Comparison of ENCODE assay signal across 1 cellular context in the genomic region with DNA sequence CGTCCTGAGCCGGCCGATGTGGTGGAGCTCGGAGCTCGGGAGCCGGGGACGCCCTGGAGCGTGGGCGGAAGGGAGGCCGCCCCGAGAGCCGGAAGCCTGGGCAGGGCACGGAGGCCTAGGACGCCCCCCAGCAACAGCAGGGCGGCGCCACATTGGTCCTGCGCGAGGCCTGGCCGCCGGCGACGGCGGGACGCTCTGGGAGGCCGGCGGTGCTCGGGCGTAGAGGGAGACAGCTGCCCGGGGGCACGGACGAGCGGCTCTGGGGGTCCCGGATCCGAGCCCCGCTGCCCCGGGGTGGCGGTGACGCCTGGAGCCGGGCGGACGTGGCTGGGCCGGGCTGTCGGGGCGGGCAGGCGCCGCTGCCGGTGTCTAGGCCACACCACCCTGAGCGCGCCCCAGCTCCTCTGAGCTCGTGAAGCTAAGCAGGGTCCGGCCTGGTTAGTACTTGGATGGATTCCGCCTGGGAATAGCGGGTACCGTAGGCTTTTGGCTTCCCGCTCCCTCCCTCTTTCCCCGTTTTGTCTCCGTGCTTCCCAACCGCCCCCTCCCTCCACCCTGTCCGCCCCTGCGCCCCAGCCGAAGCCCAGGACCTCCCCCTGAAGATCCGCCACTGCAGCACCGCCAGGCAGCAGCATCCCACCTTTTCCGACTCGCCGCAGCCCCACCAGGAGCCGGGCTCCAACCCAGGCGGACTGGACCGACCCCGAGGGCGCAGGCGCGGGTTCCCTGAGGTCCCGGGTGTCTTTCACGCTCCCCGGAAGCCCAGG.
TF ChIP-seq lines count a peak whose summit lies in the region.

No MANE protein-coding gene starts in this region.

TF ChIP-seq in K562, 482 proteins besides CTCF, POLR2A, EP300 and RAD21 (continues in another document):
- no peak for TF ChIP-seq ZNF316 (IDR thresholded peaks at IDR 0.05)
- TF ChIP-seq MAZ (CRISPR knock-in tag; conservative IDR thresholded peaks at IDR 0.05 in 1 of 2, IDR thresholded peaks at IDR 0.05 in 1 of 2) = peak in 1 of 2 experiments; percentile 30; a peak in 1 of 4 replicates
- TF ChIP-seq, protein P1, sequence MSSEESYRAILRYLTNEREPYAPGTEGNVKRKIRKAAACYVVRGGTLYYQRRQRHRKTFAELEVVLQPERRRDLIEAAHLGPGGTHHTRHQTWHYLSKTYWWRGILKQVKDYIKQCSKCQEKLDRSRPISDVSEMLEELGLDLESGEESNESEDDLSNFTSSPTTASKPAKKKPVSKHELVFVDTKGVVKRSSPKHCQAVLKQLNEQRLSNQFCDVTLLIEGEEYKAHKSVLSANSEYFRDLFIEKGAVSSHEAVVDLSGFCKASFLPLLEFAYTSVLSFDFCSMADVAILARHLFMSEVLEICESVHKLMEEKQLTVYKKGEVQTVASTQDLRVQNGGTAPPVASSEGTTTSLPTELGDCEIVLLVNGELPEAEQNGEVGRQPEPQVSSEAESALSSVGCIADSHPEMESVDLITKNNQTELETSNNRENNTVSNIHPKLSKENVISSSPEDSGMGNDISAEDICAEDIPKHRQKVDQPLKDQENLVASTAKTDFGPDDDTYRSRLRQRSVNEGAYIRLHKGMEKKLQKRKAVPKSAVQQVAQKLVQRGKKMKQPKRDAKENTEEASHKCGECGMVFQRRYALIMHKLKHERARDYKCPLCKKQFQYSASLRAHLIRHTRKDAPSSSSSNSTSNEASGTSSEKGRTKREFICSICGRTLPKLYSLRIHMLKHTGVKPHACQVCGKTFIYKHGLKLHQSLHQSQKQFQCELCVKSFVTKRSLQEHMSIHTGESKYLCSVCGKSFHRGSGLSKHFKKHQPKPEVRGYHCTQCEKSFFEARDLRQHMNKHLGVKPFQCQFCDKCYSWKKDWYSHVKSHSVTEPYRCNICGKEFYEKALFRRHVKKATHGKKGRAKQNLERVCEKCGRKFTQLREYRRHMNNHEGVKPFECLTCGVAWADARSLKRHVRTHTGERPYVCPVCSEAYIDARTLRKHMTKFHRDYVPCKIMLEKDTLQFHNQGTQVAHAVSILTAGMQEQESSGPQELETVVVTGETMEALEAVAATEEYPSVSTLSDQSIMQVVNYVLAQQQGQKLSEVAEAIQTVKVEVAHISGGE (CRISPR knock-in tag; IDR thresholded peaks at IDR 0.05) = peak in 1 of 3 experiments; percentile 95; a peak in 2 of 6 replicates
- TF ChIP-seq ZNF583 (CRISPR knock-in tag; IDR thresholded peaks at IDR 0.05) = no peak
- TF ChIP-seq CXXC5 (CRISPR knock-in tag; IDR thresholded peaks at IDR 0.05) = peak; percentile 56
- no peak for TF ChIP-seq ZNF143 (CRISPR knock-in tag; IDR thresholded peaks at IDR 0.05)
- TF ChIP-seq PHB2 (IDR thresholded peaks at IDR 0.05; ENCODE audit: low read depth) = no peak
- TF ChIP-seq ZBTB7A (IDR thresholded peaks at IDR 0.05; ENCODE audit: borderline replicate concordance, control insufficient read depth, low read depth, low read length) = peak; percentile 37; the same call in 1 of the 2 replicates
- no peak for TF ChIP-seq TEAD1 (CRISPR knock-in tag; IDR thresholded peaks at IDR 0.05)
- peak; percentile 35; the same call in 1 of the 2 replicates for TF ChIP-seq GABPB1 (CRISPR knock-in tag; IDR thresholded peaks at IDR 0.05)
- TF ChIP-seq YY1 (IDR thresholded peaks at IDR 0.05; ENCODE audit: borderline replicate concordance in 1 of 3, control insufficient read depth in 1 of 3, extremely low read depth in 1 of 3, insufficient read depth in 3 of 3, insufficient read length in 1 of 3, insufficient replicate concordance in 2 of 3, low read depth in 1 of 3, low read length in 2 of 3) = peak in 1 of 3 experiments; percentile 49
- TF ChIP-seq, protein P2, sequence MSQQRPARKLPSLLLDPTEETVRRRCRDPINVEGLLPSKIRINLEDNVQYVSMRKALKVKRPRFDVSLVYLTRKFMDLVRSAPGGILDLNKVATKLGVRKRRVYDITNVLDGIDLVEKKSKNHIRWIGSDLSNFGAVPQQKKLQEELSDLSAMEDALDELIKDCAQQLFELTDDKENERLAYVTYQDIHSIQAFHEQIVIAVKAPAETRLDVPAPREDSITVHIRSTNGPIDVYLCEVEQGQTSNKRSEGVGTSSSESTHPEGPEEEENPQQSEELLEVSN (IDR thresholded peaks at IDR 0.05; ENCODE audit: borderline replicate concordance in 1 of 2, extremely low read depth in 1 of 2, insufficient read depth in 1 of 2, insufficient read length in 1 of 2, low read depth in 1 of 2, low read length in 1 of 2, poor library complexity in 1 of 2, severe bottlenecking in 1 of 2) = peak; percentile 59 to 90
- no peak for TF ChIP-seq TSC22D4 (tag; IDR thresholded peaks at IDR 0.05)
- TF ChIP-seq, protein P3, sequence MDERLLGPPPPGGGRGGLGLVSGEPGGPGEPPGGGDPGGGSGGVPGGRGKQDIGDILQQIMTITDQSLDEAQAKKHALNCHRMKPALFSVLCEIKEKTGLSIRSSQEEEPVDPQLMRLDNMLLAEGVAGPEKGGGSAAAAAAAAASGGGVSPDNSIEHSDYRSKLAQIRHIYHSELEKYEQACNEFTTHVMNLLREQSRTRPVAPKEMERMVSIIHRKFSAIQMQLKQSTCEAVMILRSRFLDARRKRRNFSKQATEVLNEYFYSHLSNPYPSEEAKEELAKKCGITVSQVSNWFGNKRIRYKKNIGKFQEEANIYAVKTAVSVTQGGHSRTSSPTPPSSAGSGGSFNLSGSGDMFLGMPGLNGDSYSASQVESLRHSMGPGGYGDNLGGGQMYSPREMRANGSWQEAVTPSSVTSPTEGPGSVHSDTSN (CRISPR knock-in tag; IDR thresholded peaks at IDR 0.05; ENCODE audit: low read depth) = no peak
- TF ChIP-seq, protein P3 (tag; conservative IDR thresholded peaks at IDR 0.05; ENCODE audit: low read depth) = no peak
- no peak for TF ChIP-seq ETV6 (IDR thresholded peaks at IDR 0.05; ENCODE audit: borderline replicate concordance in 1 of 2, low read depth in 2 of 2, low read length in 1 of 2)
- no peak for TF ChIP-seq ETV6 (CRISPR knock-in tag; IDR thresholded peaks at IDR 0.05; ENCODE audit: borderline replicate concordance)
- TF ChIP-seq NFE2L1 (tag; IDR thresholded peaks at IDR 0.05; ENCODE audit: borderline replicate concordance, low read depth) = no peak
- peak; percentile 45; the same call in 1 of the 2 replicates for TF ChIP-seq ELF1 (tag; IDR thresholded peaks at IDR 0.05)
- no peak for TF ChIP-seq NCOA1 (IDR thresholded peaks at IDR 0.05; ENCODE audit: low read depth)
- peak in 1 of 2 experiments; percentile 54; a peak in 1 of 4 replicates for TF ChIP-seq UBTF (IDR thresholded peaks at IDR 0.05; ENCODE audit: borderline replicate concordance in 1 of 2, low read depth in 2 of 2, low read length in 2 of 2)
- TF ChIP-seq SMAD3 (CRISPR knock-in tag; conservative IDR thresholded peaks at IDR 0.05) = no peak
- TF ChIP-seq SIX5 (IDR thresholded peaks at IDR 0.05; ENCODE audit: borderline replicate concordance in 1 of 2, insufficient read depth in 1 of 2, low read depth in 1 of 2, low read length in 2 of 2) = 0 out of 4 replicates have a peak, but pooled peaks of 1 of the 2 experiments have one; percentile 26
- no peak for TF ChIP-seq XRCC5 (IDR thresholded peaks at IDR 0.05; ENCODE audit: low read depth, low read length)
- TF ChIP-seq ZNF444 (CRISPR knock-in tag; IDR thresholded peaks at IDR 0.05) = no peak
- TF ChIP-seq, protein P4, sequence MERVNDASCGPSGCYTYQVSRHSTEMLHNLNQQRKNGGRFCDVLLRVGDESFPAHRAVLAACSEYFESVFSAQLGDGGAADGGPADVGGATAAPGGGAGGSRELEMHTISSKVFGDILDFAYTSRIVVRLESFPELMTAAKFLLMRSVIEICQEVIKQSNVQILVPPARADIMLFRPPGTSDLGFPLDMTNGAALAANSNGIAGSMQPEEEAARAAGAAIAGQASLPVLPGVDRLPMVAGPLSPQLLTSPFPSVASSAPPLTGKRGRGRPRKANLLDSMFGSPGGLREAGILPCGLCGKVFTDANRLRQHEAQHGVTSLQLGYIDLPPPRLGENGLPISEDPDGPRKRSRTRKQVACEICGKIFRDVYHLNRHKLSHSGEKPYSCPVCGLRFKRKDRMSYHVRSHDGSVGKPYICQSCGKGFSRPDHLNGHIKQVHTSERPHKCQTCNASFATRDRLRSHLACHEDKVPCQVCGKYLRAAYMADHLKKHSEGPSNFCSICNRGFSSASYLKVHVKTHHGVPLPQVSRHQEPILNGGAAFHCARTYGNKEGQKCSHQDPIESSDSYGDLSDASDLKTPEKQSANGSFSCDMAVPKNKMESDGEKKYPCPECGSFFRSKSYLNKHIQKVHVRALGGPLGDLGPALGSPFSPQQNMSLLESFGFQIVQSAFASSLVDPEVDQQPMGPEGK (CRISPR knock-in tag; IDR thresholded peaks at IDR 0.05; ENCODE audit: borderline replicate concordance) = no peak
- TF ChIP-seq, protein P5, sequence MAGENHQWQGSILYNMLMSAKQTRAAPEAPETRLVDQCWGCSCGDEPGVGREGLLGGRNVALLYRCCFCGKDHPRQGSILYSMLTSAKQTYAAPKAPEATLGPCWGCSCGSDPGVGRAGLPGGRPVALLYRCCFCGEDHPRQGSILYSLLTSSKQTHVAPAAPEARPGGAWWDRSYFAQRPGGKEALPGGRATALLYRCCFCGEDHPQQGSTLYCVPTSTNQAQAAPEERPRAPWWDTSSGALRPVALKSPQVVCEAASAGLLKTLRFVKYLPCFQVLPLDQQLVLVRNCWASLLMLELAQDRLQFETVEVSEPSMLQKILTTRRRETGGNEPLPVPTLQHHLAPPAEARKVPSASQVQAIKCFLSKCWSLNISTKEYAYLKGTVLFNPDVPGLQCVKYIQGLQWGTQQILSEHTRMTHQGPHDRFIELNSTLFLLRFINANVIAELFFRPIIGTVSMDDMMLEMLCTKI (IDR thresholded peaks at IDR 0.05; ENCODE audit: partially characterized antibody) = no peak
- TF ChIP-seq, protein P6, sequence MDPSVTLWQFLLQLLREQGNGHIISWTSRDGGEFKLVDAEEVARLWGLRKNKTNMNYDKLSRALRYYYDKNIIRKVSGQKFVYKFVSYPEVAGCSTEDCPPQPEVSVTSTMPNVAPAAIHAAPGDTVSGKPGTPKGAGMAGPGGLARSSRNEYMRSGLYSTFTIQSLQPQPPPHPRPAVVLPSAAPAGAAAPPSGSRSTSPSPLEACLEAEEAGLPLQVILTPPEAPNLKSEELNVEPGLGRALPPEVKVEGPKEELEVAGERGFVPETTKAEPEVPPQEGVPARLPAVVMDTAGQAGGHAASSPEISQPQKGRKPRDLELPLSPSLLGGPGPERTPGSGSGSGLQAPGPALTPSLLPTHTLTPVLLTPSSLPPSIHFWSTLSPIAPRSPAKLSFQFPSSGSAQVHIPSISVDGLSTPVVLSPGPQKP (CRISPR knock-in tag; IDR thresholded peaks at IDR 0.05) = no peak
- TF ChIP-seq HNRNPUL1 (IDR thresholded peaks at IDR 0.05; ENCODE audit: low read length) = no peak
- TF ChIP-seq CBFB (CRISPR knock-in tag; IDR thresholded peaks at IDR 0.05) = no peak
- TF ChIP-seq, protein P7, sequence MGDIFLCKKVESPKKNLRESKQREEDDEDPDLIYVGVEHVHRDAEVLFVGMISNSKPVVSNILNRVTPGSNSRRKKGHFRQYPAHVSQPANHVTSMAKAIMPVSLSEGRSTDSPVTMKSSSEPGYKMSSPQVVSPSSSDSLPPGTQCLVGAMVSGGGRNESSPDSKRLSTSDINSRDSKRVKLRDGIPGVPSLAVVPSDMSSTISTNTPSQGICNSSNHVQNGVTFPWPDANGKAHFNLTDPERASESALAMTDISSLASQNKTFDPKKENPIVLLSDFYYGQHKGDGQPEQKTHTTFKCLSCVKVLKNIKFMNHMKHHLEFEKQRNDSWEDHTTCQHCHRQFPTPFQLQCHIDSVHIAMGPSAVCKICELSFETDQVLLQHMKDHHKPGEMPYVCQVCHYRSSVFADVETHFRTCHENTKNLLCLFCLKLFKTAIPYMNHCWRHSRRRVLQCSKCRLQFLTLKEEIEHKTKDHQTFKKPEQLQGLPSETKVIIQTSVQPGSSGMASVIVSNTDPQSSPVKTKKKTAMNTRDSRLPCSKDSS (IDR thresholded peaks at IDR 0.05; ENCODE audit: low read depth, partially characterized antibody) = no peak
- TF ChIP-seq SMAD4 (CRISPR knock-in tag; conservative IDR thresholded peaks at IDR 0.05) = peak; percentile 61
- no peak for TF ChIP-seq ETV1 (tag; conservative IDR thresholded peaks at IDR 0.05; ENCODE audit: low read depth)
- TF ChIP-seq ZKSCAN3 (CRISPR knock-in tag; IDR thresholded peaks at IDR 0.05) = no peak
- TF ChIP-seq TCFL5 (CRISPR knock-in tag; conservative IDR thresholded peaks at IDR 0.05) = no peak
